16 cellular contexts compared by ENCODE assay signal in the genomic region with DNA sequence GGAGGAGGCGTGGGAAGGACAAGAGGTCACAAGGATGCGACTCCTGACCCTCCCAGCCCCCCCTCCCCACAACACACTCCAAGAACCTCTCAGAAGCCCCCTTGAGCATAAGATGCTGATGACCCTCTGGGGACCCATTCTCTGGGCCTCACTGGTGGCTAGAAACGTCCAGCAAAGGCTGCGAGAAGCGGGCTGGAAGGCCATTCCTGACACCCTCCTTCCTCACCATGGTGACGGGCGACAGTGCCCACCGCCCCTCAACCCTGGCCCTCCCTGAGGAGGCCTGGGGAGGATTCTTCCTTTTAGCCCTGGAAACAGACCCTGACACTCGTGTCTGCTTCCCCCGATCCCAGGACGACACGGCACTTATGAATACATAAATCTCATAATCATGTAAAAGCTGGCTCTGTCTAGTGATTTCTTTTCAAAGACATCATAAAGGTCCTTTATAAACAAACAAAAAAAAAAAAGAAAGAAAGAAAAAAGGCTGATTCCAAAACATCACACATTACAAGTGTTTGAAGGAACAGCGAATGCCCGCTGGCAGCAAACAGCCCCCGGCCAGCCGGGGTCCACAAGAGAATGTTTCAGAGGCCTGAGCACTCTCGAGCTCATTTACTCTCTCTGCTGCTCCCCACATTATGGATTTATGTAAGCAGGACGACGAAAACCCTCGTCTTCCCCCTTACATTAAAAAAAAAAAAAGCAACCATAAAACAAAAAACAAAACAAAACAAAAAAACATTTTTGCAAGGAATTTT. TPM values are rescaled to one million over a fixed set of nuclear protein-coding genes. Genes with fewer than 3 reads are reported as not detected.
DNase-seq lines count a peak whose midpoint lies in the region; ATAC-seq, FAIRE-seq and TF ChIP-seq lines count a peak whose summit lies in the region.
"Had no signal": no experiment of that assay in that cellular context is flagged by ENCODE, and none has a peak within 500 bp of the region (broad histone marks: within the 10 kb centered on the region; RNA-seq: fewer than 3 reads in every experiment).

No MANE protein-coding gene starts in this region.

- FAIRE-seq in astrocyte (lab: Jason Lieb, UNC) = no peak
- FAIRE-seq: endothelial cell of umbilical vein, H54 had no signal

- H2BK20ac ChIP-seq in IMR-90 (ENCODE audit: low read depth, low read length) = no peak overlapping the region

- H3K79me1 ChIP-seq in IMR-90 (ENCODE audit: low read depth in 1 of 2, low read length in 2 of 2) = no peaks in the 10 kb centered on the region

- no peak for TF ChIP-seq POLR2A in IMR-90 (IDR thresholded peaks at IDR 0.05; ENCODE audit: low read depth, low read length)
- no peak for TF ChIP-seq POLR2A in stomach (IDR thresholded peaks at IDR 0.05)

- H3K36me3 ChIP-seq in IMR-90 (ENCODE audit: control insufficient read depth, insufficient read depth, low read length) = no peaks in the 10 kb centered on the region
- H3K36me3 ChIP-seq in astrocyte (ENCODE audit: insufficient read depth, low read length) = no peaks in the 10 kb centered on the region
- H3K36me3 ChIP-seq in stomach = no peaks in the 10 kb centered on the region

- no peak overlapping the region for H2BK120ac ChIP-seq in IMR-90 (ENCODE audit: low read depth, low read length)

- POLR2A ChIA-PET in IMR-90 (lab: Charles Lee; ENCODE audit: unreplicated experiment) = no interaction called here

- peak overlapping the region; percentile 16 for H2AK9ac ChIP-seq in IMR-90 (replicated peaks; ENCODE audit: low read depth, low read length, poor library complexity)

- TF ChIP-seq EP300 in stomach (IDR thresholded peaks at IDR 0.05) = no peak

- H3K4me3 Mint-ChIP-seq in astrocyte (ENCODE audit: unreplicated experiment) (no peak overlapping the region), mesothelial cell of epicardium (no peak overlapping the region)

- H2BK15ac ChIP-seq in IMR-90 (ENCODE audit: low read depth, low read length) = no peak overlapping the region

- H3K4me2 ChIP-seq in IMR-90 (ENCODE audit: low read depth, low read length) = no peak overlapping the region
- H3K4me2 ChIP-seq in astrocyte (ENCODE audit: low read length) = peak overlapping the region; percentile 66
- H3K4me2 ChIP-seq: hepatocyte had no signal

- H3K27me3 Mint-ChIP-seq in astrocyte (ENCODE audit: low read depth, unreplicated experiment) (no peaks in the 10 kb centered on the region), mesothelial cell of epicardium (ENCODE audit: low read depth) (peaks cover 9% of the 10 kb centered on the region)

- no peak overlapping the region for H4K91ac ChIP-seq in IMR-90 (ENCODE audit: insufficient read depth, low read depth, low read length)

- H2AK5ac ChIP-seq in IMR-90 (ENCODE audit: low read depth, low read length) = no peak overlapping the region

- dilution Hi-C loops in IMR-90 (cut with HindIII; ENCODE audit: low sequenced_read_pairs, unreplicated experiment) = no loop called here

- H3K9ac ChIP-seq in IMR-90 (ENCODE audit: low read depth, low read length) (no peak overlapping the region), astrocyte (ENCODE audit: low read length) (peak overlapping the region; percentile 42)

- CTCF ChIA-PET in IMR-90 (lab: Yijun Ruan, JAX) = interaction anchor here (0.6 kb wide), 1 partner anchor 108 kb away, joined by 7 read pairs; no protein-coding TSS in a partner anchor

- H3K9me3 ChIP-seq in IMR-90 (ENCODE audit: control insufficient read depth, insufficient read depth, low read length) (no peaks in the 10 kb centered on the region), astrocyte (ENCODE audit: insufficient read depth, low read depth, low read length) (no peaks in the 10 kb centered on the region), stomach (no peaks in the 10 kb centered on the region)
- H3K9me3 ChIP-seq: testis had no signal

- H3K4me1 ChIP-seq in IMR-90 (ENCODE audit: control insufficient read depth, insufficient read depth, low read length) (peaks cover 2% of the 10 kb centered on the region; the same call in 1 of the 2 replicates), astrocyte (ENCODE audit: insufficient read depth, low read length) (peaks cover 41% of the 10 kb centered on the region), stomach (peaks cover 14 to 91% (median 24%) of the 10 kb centered on the region in 4 donors)

- H3K27ac ChIP-seq in IMR-90 (ENCODE audit: insufficient read depth, low read length) = no peak overlapping the region
- H3K27ac ChIP-seq in astrocyte (ENCODE audit: low read depth, low read length) = no peak overlapping the region
- peak overlapping the region in 3 of 5 donors; percentile 25 to 60 (median 58) for H3K27ac ChIP-seq in stomach
- H3K27ac ChIP-seq: hepatocyte, testis had no signal

- no peaks in the 10 kb centered on the region for H3K9me1 ChIP-seq in IMR-90 (ENCODE audit: insufficient read depth, low read length)

- H4K20me1 ChIP-seq in IMR-90 (ENCODE audit: insufficient read depth, low read length) (no peaks in the 10 kb centered on the region), astrocyte (ENCODE audit: insufficient read depth, low read length) (peaks cover 24% of the 10 kb centered on the region)

- no peak for TF ChIP-seq RAD21 in IMR-90 (IDR thresholded peaks at IDR 0.05; ENCODE audit: low read length)

- peaks cover 4% of the 10 kb centered on the region for H3K36me3 Mint-ChIP-seq in astrocyte (ENCODE audit: low read depth, unreplicated experiment)
- H3K36me3 Mint-ChIP-seq in mesothelial cell of epicardium = no peaks in the 10 kb centered on the region

- no peaks in the 10 kb centered on the region for H3K9me3 Mint-ChIP-seq in astrocyte (ENCODE audit: unreplicated experiment)
- no peaks in the 10 kb centered on the region for H3K9me3 Mint-ChIP-seq in mesothelial cell of epicardium

- H2BK5ac ChIP-seq in IMR-90 (ENCODE audit: low read depth, low read length, poor library complexity, severe bottlenecking) = no peak overlapping the region

- TF ChIP-seq CTCF in IMR-90 (conservative IDR thresholded peaks at IDR 0.05; ENCODE audit: low read depth, low read length) (no peak), astrocyte (IDR thresholded peaks at IDR 0.05; ENCODE audit: insufficient read depth, low read depth, low read length) (no peak), mesothelial cell of epicardium (IDR thresholded peaks at IDR 0.05; ENCODE audit: unreplicated experiment) (no peak), stomach (IDR thresholded peaks at IDR 0.05) (no peak)

- no peak overlapping the region for H4K5ac ChIP-seq in IMR-90 (ENCODE audit: low read depth, low read length)

- ATAC-seq in IMR-90 (ENCODE audit: low read depth) (no peak), GM18511 (IDR thresholded peaks at IDR 0.05; ENCODE audit: unreplicated experiment) (no peak), GM18498 (IDR thresholded peaks at IDR 0.05; ENCODE audit: unreplicated experiment) (no peak)
- ATAC-seq: Panc1 had no signal

- H3K4ac ChIP-seq in IMR-90 (ENCODE audit: low read depth, low read length) = no peak overlapping the region

- H3K27ac Mint-ChIP-seq in astrocyte (ENCODE audit: unreplicated experiment) = no peak overlapping the region
- peak overlapping the region; percentile 44 for H3K27ac Mint-ChIP-seq in mesothelial cell of epicardium

- no peaks in the 10 kb centered on the region for H3K79me2 ChIP-seq in astrocyte (ENCODE audit: insufficient read depth, low read length)
- H3K79me2 ChIP-seq: hepatocyte had no signal

- H2AFZ ChIP-seq in IMR-90 (replicated peaks; ENCODE audit: low read length, poor library complexity) (no peak overlapping the region), astrocyte (ENCODE audit: low read depth, low read length) (peak overlapping the region; percentile 16)
- H2AFZ ChIP-seq: hepatocyte had no signal

- no peak overlapping the region for H4K8ac ChIP-seq in IMR-90 (ENCODE audit: low read depth in 2 of 2, low read length in 2 of 2)

- H3K18ac ChIP-seq in IMR-90 (ENCODE audit: low read depth, low read length) = no peak overlapping the region

- 78% methylated on average over 3 of the region's 20 CpGs; no CpG with 5 or more reads in 1 of the 2 experiments for WGBS in IMR-90 (ENCODE audit: extremely low coverage in 2 of 2, insufficient read length in 1 of 2), 2 experiments
- WGBS in stomach, 5 donors = 75 to 87% (median 80%) methylated on average over 20 of the region's 20 CpGs

- H3K4me3 ChIP-seq in IMR-90 (ENCODE audit: insufficient read depth, low read depth, low read length) (no peak overlapping the region), astrocyte (ENCODE audit: insufficient read depth, low read depth, low read length) (no peak overlapping the region), stomach (no peak overlapping the region)
- H3K4me3 ChIP-seq: hepatocyte, lung, testis had no signal

- no TSS peak for BruUV-seq in IMR-90 (replicated peaks; lab: Mats Ljungman, UMichigan)

- no peak for DNase-seq in IMR-90
- no peak for DNase-seq in astrocyte (ENCODE audit: low read depth)
- no peak for DNase-seq in mesothelial cell of epicardium (ENCODE audit: low spot score in 2 of 2, unreplicated experiment in 2 of 2)
- DNase-seq in stomach = no peak
- no peak for DNase-seq in NCI-H510A (lab: John Stamatoyannopoulos, UW)
- DNase-seq in stimulated activated CD4-positive, alpha-beta T cell treated with anti-CD3 and anti-CD28 coated beads, Interleukin-12 subunit alpha, Interleukin-12 subunit beta, amount 100 ng/mL, for 4 hours = no peak
- DNase-seq: activated CD8-positive, alpha-beta memory T cell treated with anti-CD3 and anti-CD28 coated beads, Interleukin-2, amount 50 U/mL, for 48 hours; DMS153; testis had no signal

- intact Hi-C loops in IMR-90 (cut with micrococcal nuclease) (no loop called here), stomach (cut with DNase I; ENCODE audit: low total_unique reads) (no loop called here)

- H3K23ac ChIP-seq in IMR-90 (ENCODE audit: low read depth, low read length) = no peak overlapping the region

- in situ Hi-C loops in IMR-90 (cut with MboI; ENCODE audit: low sequenced_read_pairs) = loop anchor here (25.0 kb wide), 1 partner anchor 100 kb away; no protein-coding TSS in a partner anchor

- H3K4me1 Mint-ChIP-seq in astrocyte (ENCODE audit: low read depth, unreplicated experiment) (peaks cover 22% of the 10 kb centered on the region), mesothelial cell of epicardium (peaks cover 8% of the 10 kb centered on the region)

- no peak overlapping the region for H3K56ac ChIP-seq in IMR-90 (ENCODE audit: extremely low read depth, insufficient read depth, low read length)

- H3K14ac ChIP-seq in IMR-90 (replicated peaks; ENCODE audit: low read depth, low read length) = no peak overlapping the region

- peaks cover 6% of the 10 kb centered on the region for H3K27me3 ChIP-seq in IMR-90 (ENCODE audit: control insufficient read depth, insufficient read depth, low read length)
- no peaks in the 10 kb centered on the region for H3K27me3 ChIP-seq in astrocyte (ENCODE audit: insufficient read depth, low read length)
- peaks cover 0 to 4% (median 0%) of the 10 kb centered on the region in 3 donors for H3K27me3 ChIP-seq in stomach
- H3K27me3 ChIP-seq: hepatocyte, testis had no signal

RNA-seq across cellular contexts. Expression of gene PREX1, which starts 40.7 kb away (rescaled TPM):
- total RNA-seq in IMR-90 (2012; rRNA removed) (0.56 and 0.72 TPM in 2 replicates), astrocyte (2.0 and 3.5 TPM in 2 replicates), mesothelial cell of epicardium (7.9 to 8.6 TPM (median 8.3 TPM) in 3 replicates), stomach (10 to 100 TPM in 3 of 5 donors, 1 to 10 TPM in 2; 9.0 to 25.2 (median 19.3) TPM)
- polyA plus RNA-seq in IMR-90 (2012; rRNA removed) (0.67 and 0.69 TPM in 2 replicates), stomach (10 to 100 TPM in 2 of 3 donors, 1 to 10 TPM in 1; 5.2 to 17.4 (median 15.7) TPM)
- polyA plus RNA-seq in IMR-90 (2012; cell fraction: cytosol; rRNA removed) = 0.58 and 0.84 TPM in 2 replicates
- polyA plus RNA-seq in IMR-90 (2012; cell fraction: nucleus; rRNA removed; ENCODE audit: low replicate concordance) = 0.75 and 1.5 TPM in 2 replicates

Comparison
In these comparisons a context has a peak if more than half of its experiments do, and no peak if none do; other contexts are left out.
1. H3K27ac ChIP-seq: peak in stomach (3 of 5); none in IMR-90 (single experiment) and astrocyte (single experiment).